ENCODE assay signal across 10 cellular contexts in the genomic region with DNA sequence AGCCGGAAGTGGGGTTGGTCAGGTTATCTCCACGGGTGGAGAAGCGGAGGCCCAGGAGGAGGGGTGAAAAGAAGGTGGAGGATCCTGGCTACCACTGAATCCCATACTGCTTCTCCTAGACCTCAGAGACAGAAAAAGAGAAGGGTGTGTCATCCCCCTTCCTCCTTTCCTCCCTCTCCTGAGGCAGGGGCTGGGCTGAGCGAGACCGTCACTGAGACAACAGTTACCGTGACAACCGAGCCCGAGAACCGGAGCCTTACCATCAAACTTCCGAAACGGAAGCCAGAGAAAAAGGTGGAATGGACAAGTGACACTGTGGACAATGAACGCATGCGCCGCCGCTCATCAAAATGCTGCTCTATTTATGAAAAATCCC. TPM values are rescaled to one million over a fixed set of nuclear protein-coding genes. Genes with fewer than 3 reads are reported as not detected.
DNase-seq lines count a peak whose midpoint lies in the region; ATAC-seq and TF ChIP-seq lines count a peak whose summit lies in the region.
"Had no signal": no experiment of that assay in that cellular context is flagged by ENCODE, and none has a peak within 500 bp of the region (broad histone marks: within the 10 kb centered on the region; RNA-seq: fewer than 3 reads in every experiment).

No MANE protein-coding gene starts in this region.

- no peaks in the 10 kb centered on the region for H3K36me3 Mint-ChIP-seq in T-helper 1 cell treated with Interleukin-12 subunit alpha and Interleukin-12 subunit beta and Interleukin-4 antibody, amounts not matched to agents 30 μg/mL and 1 μg/mL, for 36 hours (ENCODE audit: low read depth)
- H3K36me3 Mint-ChIP-seq in effector memory CD8-positive, alpha-beta T cell (ENCODE audit: insufficient read depth), result peaks cover 5% of the 10 kb centered on the region
- peaks cover 2% of the 10 kb centered on the region for H3K36me3 Mint-ChIP-seq in chondrocyte (ENCODE audit: low read depth)

- no peaks in the 10 kb centered on the region for H3K9me3 Mint-ChIP-seq in T-helper 1 cell treated with Interleukin-12 subunit alpha and Interleukin-12 subunit beta and Interleukin-4 antibody, amounts not matched to agents 30 μg/mL and 1 μg/mL, for 36 hours
- H3K9me3 Mint-ChIP-seq in effector memory CD8-positive, alpha-beta T cell, result no peaks in the 10 kb centered on the region
- H3K9me3 Mint-ChIP-seq in chondrocyte (ENCODE audit: low read depth), result no peaks in the 10 kb centered on the region

- peak overlapping the region; percentile 53 for H3K4me3 Mint-ChIP-seq in T-helper 1 cell treated with Interleukin-12 subunit alpha and Interleukin-12 subunit beta and Interleukin-4 antibody, amounts not matched to agents 30 μg/mL and 1 μg/mL, for 36 hours
- peak overlapping the region; percentile 74 to 78 for H3K4me3 Mint-ChIP-seq in effector memory CD8-positive, alpha-beta T cell
- H3K4me3 Mint-ChIP-seq in chondrocyte (ENCODE audit: unreplicated experiment), result no peak overlapping the region

- DNase-seq in DMS 273 (lab: John Stamatoyannopoulos, UW; ENCODE audit: unreplicated experiment) (peak; percentile 20), DMS 273 treated with DMSO at 0.1 percent for 48 hours (lab: John Stamatoyannopoulos, UW) (no peak), NCI-H2196 (lab: John Stamatoyannopoulos, UW; ENCODE audit: unreplicated experiment) (no peak), SKM-1 (lab: John Stamatoyannopoulos, UW; ENCODE audit: unreplicated experiment) (no peak), chondrocyte (ENCODE audit: low spot score) (no peak)
- DNase-seq in effector memory CD8-positive, alpha-beta T cell, result no peak
- DNase-seq in stimulated activated CD8-positive, alpha-beta memory T cell treated with anti-CD3 and anti-CD28 coated beads, Interleukin-4, amount 100 ng/mL, for 48 hours, result peak; percentile 33
- DNase-seq: effector CD8-positive, alpha-beta T cell; left lung had no signal

- H3K4me1 Mint-ChIP-seq in T-helper 1 cell treated with Interleukin-12 subunit alpha and Interleukin-12 subunit beta and Interleukin-4 antibody, amounts not matched to agents 30 μg/mL and 1 μg/mL, for 36 hours (ENCODE audit: low read depth), result no peaks in the 10 kb centered on the region
- peaks cover 4 to 10% of the 10 kb centered on the region in 2 donors for H3K4me1 Mint-ChIP-seq in effector memory CD8-positive, alpha-beta T cell (ENCODE audit: low read depth in 2 of 2)
- H3K4me1 Mint-ChIP-seq in chondrocyte (ENCODE audit: low read depth), result no peaks in the 10 kb centered on the region

- H3K27me3 Mint-ChIP-seq in T-helper 1 cell treated with Interleukin-12 subunit alpha and Interleukin-12 subunit beta and Interleukin-4 antibody, amounts not matched to agents 30 μg/mL and 1 μg/mL, for 36 hours (ENCODE audit: low read depth), result peaks cover 32% of the 10 kb centered on the region
- H3K27me3 Mint-ChIP-seq in effector memory CD8-positive, alpha-beta T cell, result peaks cover 15 to 20% of the 10 kb centered on the region in 2 donors
- peaks cover 21% of the 10 kb centered on the region for H3K27me3 Mint-ChIP-seq in chondrocyte (ENCODE audit: low read depth)

- no peak overlapping the region for H3K27ac Mint-ChIP-seq in T-helper 1 cell treated with Interleukin-12 subunit alpha and Interleukin-12 subunit beta and Interleukin-4 antibody, amounts not matched to agents 30 μg/mL and 1 μg/mL, for 36 hours
- H3K27ac Mint-ChIP-seq in effector memory CD8-positive, alpha-beta T cell, result peak overlapping the region; percentile 59 to 71
- H3K27ac Mint-ChIP-seq in chondrocyte (ENCODE audit: unreplicated experiment), result no peak overlapping the region

- TF ChIP-seq CTCF in chondrocyte (IDR thresholded peaks at IDR 0.05), result no peak

- ATAC-seq in effector memory CD8-positive, alpha-beta T cell (replicated peaks), result peak; percentile 54
- ATAC-seq: left lung had no signal

RNA-seq across cellular contexts. Expression of gene NBPF3, which starts 42.1 kb away (rescaled TPM):
- total RNA-seq in chondrocyte, result 15.0 to 18.5 TPM (median 16.3 TPM) in 3 replicates

Comparison
In these comparisons a context has a peak if more than half of its experiments do, and no peak if none do; other contexts are left out.
1. DNase-seq: peak in DMS 273 (single experiment) and stimulated activated CD8-positive, alpha-beta memory T cell treated with anti-CD3 and anti-CD28 coated beads, Interleukin-4, amount 100 ng/mL, for 48 hours (single experiment); none in DMS 273 treated with DMSO at 0.1 percent for 48 hours (single experiment), effector memory CD8-positive, alpha-beta T cell (0 of 3), NCI-H2196 (single experiment), SKM-1 (single experiment) and chondrocyte (single experiment).
2. H3K27ac Mint-ChIP-seq: peak in effector memory CD8-positive, alpha-beta T cell (2 of 2); none in T-helper 1 cell treated with Interleukin-12 subunit alpha and Interleukin-12 subunit beta and Interleukin-4 antibody, amounts not matched to agents 30 μg/mL and 1 μg/mL, for 36 hours (single experiment) and chondrocyte (single experiment).